Comparison of ENCODE assay signal across 1 cellular context in genomic region chr13:30846844-30847243, GRCh38.
TF ChIP-seq lines count a peak whose summit lies in the region.

No MANE protein-coding gene starts in this region.

TF ChIP-seq in IMR-90, 13 proteins besides CTCF, POLR2A, EP300 and RAD21:
- TF ChIP-seq ELK1 (IDR thresholded peaks at IDR 0.05; ENCODE audit: borderline replicate concordance, low read depth, low read length) (no peak), CEBPB (IDR thresholded peaks at IDR 0.05; ENCODE audit: low read depth, low read length) (peak; percentile 41; the same call in 1 of the 2 replicates), CHD1 (IDR thresholded peaks at IDR 0.05; ENCODE audit: low read depth, low read length) (no peak), MXI1 (IDR thresholded peaks at IDR 0.05; ENCODE audit: borderline replicate concordance, low read depth, low read length) (no peak)
